Comparison of ENCODE assay signal across 18 cellular contexts in genomic region chr17:62689441-62690167, GRCh38.
"Had no signal": no experiment of that assay in that cellular context is flagged by ENCODE, and none has a peak within 500 bp of the region (broad histone marks: within the 10 kb centered on the region; RNA-seq: fewer than 3 reads in every experiment).

No MANE protein-coding gene starts in this region.

- H3K4me1 Mint-ChIP-seq: naive thymus-derived CD8-positive, alpha-beta T cell had no signal

- H3K27ac ChIP-seq: ovary, right atrium auricular region, sigmoid colon, suprapubic skin, thyroid gland, uterus had no signal

- H3K4me3 Mint-ChIP-seq: dendritic cell treated with granulocyte-macrophage colony-stimulating factor and Interleukin-4, amounts not matched to agents 40 ng/mL and 50 ng/mL, for 4 days; effector memory CD8-positive, alpha-beta T cell; naive thymus-derived CD8-positive, alpha-beta T cell; type B pancreatic cell had no signal

- H3K9me3 ChIP-seq: esophagus squamous epithelium, mucosa of descending colon, ovary, right atrium auricular region, sigmoid colon, suprapubic skin, thyroid gland, uterus had no signal

- H3K36me3 Mint-ChIP-seq: naive thymus-derived CD8-positive, alpha-beta T cell had no signal

- H3K9me3 Mint-ChIP-seq: dendritic cell treated with granulocyte-macrophage colony-stimulating factor and Interleukin-4, amounts not matched to agents 40 ng/mL and 50 ng/mL, for 4 days; effector memory CD8-positive, alpha-beta T cell; naive thymus-derived CD8-positive, alpha-beta T cell; type B pancreatic cell had no signal

- ATAC-seq: effector memory CD8-positive, alpha-beta T cell; mucosa of descending colon; naive thymus-derived CD8-positive, alpha-beta T cell had no signal

- H3K27me3 Mint-ChIP-seq: type B pancreatic cell had no signal

- H3K27me3 ChIP-seq: esophagus squamous epithelium, ovary, right atrium auricular region, sigmoid colon, suprapubic skin, thyroid gland, uterus had no signal

- H3K27ac Mint-ChIP-seq: dendritic cell treated with granulocyte-macrophage colony-stimulating factor and Interleukin-4, amounts not matched to agents 40 ng/mL and 50 ng/mL, for 4 days; effector memory CD8-positive, alpha-beta T cell; naive thymus-derived CD8-positive, alpha-beta T cell; type B pancreatic cell had no signal

- DNase-seq: effector memory CD8-positive, alpha-beta T cell; esophagus squamous epithelium; hippocampal formation; kidney glomerular epithelial cell; mammary epithelial cell; mucosa of descending colon; naive thymus-derived CD8-positive, alpha-beta T cell; ovary; sigmoid colon; stimulated activated CD4-positive, alpha-beta T cell treated with anti-CD3 and anti-CD28 coated beads, Interleukin-2, amount 100 ng/mL, for 24 hours; stimulated activated CD4-positive, alpha-beta T cell treated with anti-CD3 and anti-CD28 coated beads, Interleukin-4, amount 100 ng/mL, for 4 hours; stimulated activated naive CD4-positive, alpha-beta T cell; thyroid gland; uterus had no signal

- H3K4me1 ChIP-seq: sigmoid colon, thyroid gland, uterus had no signal
